ENCODE assay signal across 23 cellular contexts in genomic region chr4:7689773-7690693, GRCh38.
"Had no signal": no experiment of that assay in that cellular context is flagged by ENCODE, and none has a peak within 500 bp of the region (broad histone marks: within the 10 kb centered on the region; RNA-seq: fewer than 3 reads in every experiment).

No MANE protein-coding gene starts in this region.

- H3K27me3 Mint-ChIP-seq: memory B cell; stimulated activated naive CD8-positive, alpha-beta T cell treated with anti-CD3 and anti-CD28 coated beads, Interleukin-15, amount 100 ng/mL, for 72 hours had no signal

- FAIRE-seq: colon, frontal cortex, keratinocyte had no signal

- H3K4me2 ChIP-seq: smooth muscle cell had no signal

- ATAC-seq: natural killer cell; sciatic nerve; stimulated activated naive CD8-positive, alpha-beta T cell treated with anti-CD3 and anti-CD28 coated beads, Interleukin-15, amount 100 ng/mL, for 72 hours had no signal

- DNase-seq: dorsolateral prefrontal cortex; effector CD4-positive, alpha-beta T cell; head of caudate nucleus; natural killer cell; stimulated activated CD4-positive, alpha-beta T cell treated with anti-CD3 and anti-CD28 coated beads, Interleukin-12 subunit alpha, Interleukin-12 subunit beta, amount 100 ng/mL, for 4 hours; stimulated activated CD4-positive, alpha-beta T cell treated with anti-CD3 and anti-CD28 coated beads, Interleukin-1b, Interleukin-23, amount 100 ng/mL, for 48 hours; stimulated activated CD4-positive, alpha-beta T cell treated with anti-CD3 and anti-CD28 coated beads, Interleukin-4, amount 100 ng/mL, for 1 hour; stimulated activated CD8-positive, alpha-beta memory T cell treated with anti-CD3 and anti-CD28 coated beads, Interleukin-4, amount 100 ng/mL, for 48 hours; stimulated activated naive CD4-positive, alpha-beta T cell; stimulated activated naive CD8-positive, alpha-beta T cell treated with anti-CD3 and anti-CD28 coated beads, Interleukin-15, amount 100 ng/mL, for 72 hours; trophoblast cell; uterus had no signal

- H3K4me1 ChIP-seq: parathyroid adenoma, suprapubic skin, uterus had no signal

- H3K4me3 ChIP-seq: dorsolateral prefrontal cortex, lung, smooth muscle cell, suprapubic skin, uterus had no signal

- H2AFZ ChIP-seq: parathyroid adenoma had no signal

- H3K4me3 Mint-ChIP-seq: memory B cell; natural killer cell; stimulated activated naive CD8-positive, alpha-beta T cell treated with anti-CD3 and anti-CD28 coated beads, Interleukin-15, amount 100 ng/mL, for 72 hours had no signal

- H3K9me3 Mint-ChIP-seq: stimulated activated naive CD8-positive, alpha-beta T cell treated with anti-CD3 and anti-CD28 coated beads, Interleukin-15, amount 100 ng/mL, for 72 hours had no signal

- H3K79me2 ChIP-seq: parathyroid adenoma had no signal

- H3K27me3 ChIP-seq: dorsolateral prefrontal cortex, neutrophil, suprapubic skin, uterus had no signal

- H3K27ac ChIP-seq: dorsolateral prefrontal cortex, neutrophil, parathyroid adenoma, suprapubic skin, uterus had no signal

- H3K9me3 ChIP-seq: neutrophil, suprapubic skin, uterus had no signal

- H3K36me3 ChIP-seq: neutrophil, suprapubic skin, uterus had no signal

- H3K4me1 Mint-ChIP-seq: memory B cell; stimulated activated naive CD8-positive, alpha-beta T cell treated with anti-CD3 and anti-CD28 coated beads, Interleukin-15, amount 100 ng/mL, for 72 hours had no signal

- H3K27ac Mint-ChIP-seq: memory B cell; natural killer cell; progenitor cell of endocrine pancreas; stimulated activated naive CD8-positive, alpha-beta T cell treated with anti-CD3 and anti-CD28 coated beads, Interleukin-15, amount 100 ng/mL, for 72 hours had no signal

- H3K9ac ChIP-seq: parathyroid adenoma had no signal

- H3K36me3 Mint-ChIP-seq: memory B cell, natural killer cell had no signal
